ENCODE assay signal across 1 cellular context in genomic region chr3:48244462-48244861, GRCh38.
A peak's percentile ranks its signal among the peaks of the same experiment; 100 is the strongest.
TF ChIP-seq lines count a peak whose summit lies in the region.

No MANE protein-coding gene starts in this region.

TF ChIP-seq in HEK293, 187 proteins besides CTCF, POLR2A, EP300 and RAD21 (continued from another document):
- TF ChIP-seq, protein P1, sequence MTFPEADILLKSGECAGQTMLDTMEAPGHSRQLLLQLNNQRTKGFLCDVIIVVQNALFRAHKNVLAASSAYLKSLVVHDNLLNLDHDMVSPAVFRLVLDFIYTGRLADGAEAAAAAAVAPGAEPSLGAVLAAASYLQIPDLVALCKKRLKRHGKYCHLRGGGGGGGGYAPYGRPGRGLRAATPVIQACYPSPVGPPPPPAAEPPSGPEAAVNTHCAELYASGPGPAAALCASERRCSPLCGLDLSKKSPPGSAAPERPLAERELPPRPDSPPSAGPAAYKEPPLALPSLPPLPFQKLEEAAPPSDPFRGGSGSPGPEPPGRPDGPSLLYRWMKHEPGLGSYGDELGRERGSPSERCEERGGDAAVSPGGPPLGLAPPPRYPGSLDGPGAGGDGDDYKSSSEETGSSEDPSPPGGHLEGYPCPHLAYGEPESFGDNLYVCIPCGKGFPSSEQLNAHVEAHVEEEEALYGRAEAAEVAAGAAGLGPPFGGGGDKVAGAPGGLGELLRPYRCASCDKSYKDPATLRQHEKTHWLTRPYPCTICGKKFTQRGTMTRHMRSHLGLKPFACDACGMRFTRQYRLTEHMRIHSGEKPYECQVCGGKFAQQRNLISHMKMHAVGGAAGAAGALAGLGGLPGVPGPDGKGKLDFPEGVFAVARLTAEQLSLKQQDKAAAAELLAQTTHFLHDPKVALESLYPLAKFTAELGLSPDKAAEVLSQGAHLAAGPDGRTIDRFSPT (tag by site-specific recombination; IDR thresholded peaks at IDR 0.05) = no peak
- TF ChIP-seq KLF1 (tag by site-specific recombination; IDR thresholded peaks at IDR 0.05) (no peak), OVOL3 (tag by site-specific recombination; IDR thresholded peaks at IDR 0.05) (no peak), ZBTB21 (tag by site-specific recombination; IDR thresholded peaks at IDR 0.05) (peak; percentile 43; the same call in 1 of the 2 replicates), OSR2 (tag by site-specific recombination; IDR thresholded peaks at IDR 0.05) (no peak), SCRT2 (tag by site-specific recombination; IDR thresholded peaks at IDR 0.05) (no peak), GFI1B (tag by site-specific recombination; IDR thresholded peaks at IDR 0.05) (no peak), ZBTB26 (tag by site-specific recombination; optimal IDR thresholded peaks at IDR 0.05) (no peak), REPIN1 (tag by site-specific recombination; IDR thresholded peaks at IDR 0.05; ENCODE audit: low read depth) (no peak), ZNF48 (tag by site-specific recombination; IDR thresholded peaks at IDR 0.05) (no peak), ZNF324 (tag by site-specific recombination; IDR thresholded peaks at IDR 0.05) (no peak), ZNF670 (tag by site-specific recombination; IDR thresholded peaks at IDR 0.05; ENCODE audit: low read depth) (no peak), ZXDB (tag by site-specific recombination; IDR thresholded peaks at IDR 0.05) (peak; percentile 88), HOXA7 (CRISPR knock-in tag; IDR thresholded peaks at IDR 0.05; ENCODE audit: borderline replicate concordance) (no peak), BCL6B (tag by site-specific recombination; IDR thresholded peaks at IDR 0.05) (no peak), ZNF629 (tag by site-specific recombination; IDR thresholded peaks at IDR 0.05) (peak; percentile 54; the same call in 1 of the 2 replicates), ZFHX2 (tag by site-specific recombination; conservative IDR thresholded peaks at IDR 0.05) (no peak), ZNF768 (tag by site-specific recombination; IDR thresholded peaks at IDR 0.05) (no peak), ZNF248 (tag by site-specific recombination; IDR thresholded peaks at IDR 0.05) (no peak), ZSCAN23 (tag by site-specific recombination; IDR thresholded peaks at IDR 0.05) (no peak), RBAK (tag by site-specific recombination; IDR thresholded peaks at IDR 0.05) (no peak), ZNF704 (tag by site-specific recombination; IDR thresholded peaks at IDR 0.05) (no peak), ZNF843 (tag by site-specific recombination; IDR thresholded peaks at IDR 0.05) (no peak), ZNF214 (tag by site-specific recombination; IDR thresholded peaks at IDR 0.05; ENCODE audit: borderline replicate concordance) (no peak), ZNF776 (tag by site-specific recombination; IDR thresholded peaks at IDR 0.05; ENCODE audit: borderline replicate concordance) (no peak), ZBTB20 (tag by site-specific recombination; IDR thresholded peaks at IDR 0.05) (no peak), ZNF223 (tag by site-specific recombination; IDR thresholded peaks at IDR 0.05) (no peak), PRDM6 (tag by site-specific recombination; IDR thresholded peaks at IDR 0.05) (0 out of 2 replicates have a peak, but pooled peaks have one; percentile 27), SP3 (tag by site-specific recombination; IDR thresholded peaks at IDR 0.05) (no peak), ZNF423 (tag by site-specific recombination; IDR thresholded peaks at IDR 0.05) (no peak), SALL2 (tag by site-specific recombination; IDR thresholded peaks at IDR 0.05; ENCODE audit: borderline replicate concordance) (no peak)
- TF ChIP-seq, protein P2, sequence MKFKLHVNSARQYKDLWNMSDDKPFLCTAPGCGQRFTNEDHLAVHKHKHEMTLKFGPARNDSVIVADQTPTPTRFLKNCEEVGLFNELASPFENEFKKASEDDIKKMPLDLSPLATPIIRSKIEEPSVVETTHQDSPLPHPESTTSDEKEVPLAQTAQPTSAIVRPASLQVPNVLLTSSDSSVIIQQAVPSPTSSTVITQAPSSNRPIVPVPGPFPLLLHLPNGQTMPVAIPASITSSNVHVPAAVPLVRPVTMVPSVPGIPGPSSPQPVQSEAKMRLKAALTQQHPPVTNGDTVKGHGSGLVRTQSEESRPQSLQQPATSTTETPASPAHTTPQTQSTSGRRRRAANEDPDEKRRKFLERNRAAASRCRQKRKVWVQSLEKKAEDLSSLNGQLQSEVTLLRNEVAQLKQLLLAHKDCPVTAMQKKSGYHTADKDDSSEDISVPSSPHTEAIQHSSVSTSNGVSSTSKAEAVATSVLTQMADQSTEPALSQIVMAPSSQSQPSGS (tag by site-specific recombination; IDR thresholded peaks at IDR 0.05; ENCODE audit: low read depth) = peak; percentile 65; the same call in 1 of the 2 replicates
